In genomic region chr2:73823916-73824523, GRCh38 we compare ENCODE assay signal across 8 cellular contexts. TPM values are rescaled to one million over a fixed set of nuclear protein-coding genes. Genes with fewer than 3 reads are reported as not detected.
DNase-seq lines count a peak whose midpoint lies in the region; ATAC-seq and TF ChIP-seq lines count a peak whose summit lies in the region.

No MANE protein-coding gene starts in this region.

- peak; percentile 89 for TF ChIP-seq CTCF in epithelial cell of esophagus (IDR thresholded peaks at IDR 0.05; ENCODE audit: insufficient read depth, low read depth, low read length, missing control alignments)
- TF ChIP-seq CTCF in neural crest cell (conservative IDR thresholded peaks at IDR 0.05), result peak; percentile 96

- peaks cover 5% of the 10 kb centered on the region for H3K4me1 Mint-ChIP-seq in neural crest cell

- DNase-seq in stimulated activated naive CD4-positive, alpha-beta T cell (lab: John Stamatoyannopoulos, UW), result peak in 5 of 6 experiments; percentile 5 to 67 (median 29)
- no peak for DNase-seq in stimulated activated naive CD4-positive, alpha-beta T cell treated with Interleukin-2 at 50 U/mL for 16 hours (lab: John Stamatoyannopoulos, UW)
- DNase-seq in NCI-H128 (lab: John Stamatoyannopoulos, UW; ENCODE audit: unreplicated experiment) (peak; percentile 16), SK-MEL-5 (ENCODE audit: low read depth, low spot score) (peak; percentile 82), epithelial cell of esophagus (ENCODE audit: low read depth) (peak; percentile 86), neural crest cell (ENCODE audit: low read depth, low spot score) (no peak)

- H3K27ac Mint-ChIP-seq in neural crest cell (ENCODE audit: unreplicated experiment), result no peak overlapping the region

- peaks cover 80% of the 10 kb centered on the region for H3K27me3 Mint-ChIP-seq in neural crest cell (ENCODE audit: low read depth)

- in situ Hi-C loops in SK-MEL-5 (cut with HindIII; ENCODE audit: low pct_unique_long_range_greater_than_20kb, low sequenced_read_pairs), result no loop called here

- no peak for ATAC-seq in HG03025 (IDR thresholded peaks at IDR 0.05; ENCODE audit: low FRiP score, unreplicated experiment)
- no peak for ATAC-seq in GM21717 (IDR thresholded peaks at IDR 0.05; ENCODE audit: unreplicated experiment)

- no peaks in the 10 kb centered on the region for H3K36me3 Mint-ChIP-seq in neural crest cell (ENCODE audit: low read depth)

- no peaks in the 10 kb centered on the region for H3K9me3 Mint-ChIP-seq in neural crest cell

- H3K4me3 Mint-ChIP-seq in neural crest cell, result no peak overlapping the region

- no peak overlapping the region for H3K4me3 ChIP-seq in epithelial cell of esophagus (ENCODE audit: low read length)

RNA-seq across cellular contexts. Expression of gene STAMBP, which starts 4.7 kb away (rescaled TPM):
- 86.6 and 91.4 TPM in 2 replicates for total RNA-seq in SK-MEL-5 (2014; rRNA removed; shearing (Covaris generic))
- polyA plus RNA-seq in SK-MEL-5 (2015; cell fraction: cytosol; rRNA removed), result 56.6 and 61.1 TPM in 2 replicates
- 91.3 and 122 TPM in 2 replicates for polyA plus RNA-seq in SK-MEL-5 (2015; cell fraction: nucleus; rRNA removed)
- 37.4 and 44.7 TPM in 2 replicates for total RNA-seq in neural crest cell

RNA-seq across cellular contexts. Expression of gene C2orf78, which starts 40.0 kb away (rescaled TPM):
- total RNA-seq in SK-MEL-5 (2014; rRNA removed; shearing (Covaris generic)), result not detected in 2 replicates
- not detected in 2 replicates for polyA plus RNA-seq in SK-MEL-5 (2015; cell fraction: cytosol; rRNA removed)
- polyA plus RNA-seq in SK-MEL-5 (2015; cell fraction: nucleus; rRNA removed), result not detected in 2 replicates
- not detected in 2 replicates for total RNA-seq in neural crest cell

RNA-seq across cellular contexts. Expression of gene DUSP11, which starts 44.1 kb away (rescaled TPM):
- total RNA-seq in SK-MEL-5 (2014; rRNA removed; shearing (Covaris generic)), result 42.5 and 45.3 TPM in 2 replicates
- 25.9 and 31.5 TPM in 2 replicates for polyA plus RNA-seq in SK-MEL-5 (2015; cell fraction: cytosol; rRNA removed)
- 16.3 and 16.9 TPM in 2 replicates for polyA plus RNA-seq in SK-MEL-5 (2015; cell fraction: nucleus; rRNA removed)
- 17.7 and 18.2 TPM in 2 replicates for total RNA-seq in neural crest cell

Comparison
In these comparisons a context has a peak if more than half of its experiments do, and no peak if none do; other contexts are left out.
1. DNase-seq: peak in stimulated activated naive CD4-positive, alpha-beta T cell (5 of 6), NCI-H128 (single experiment), SK-MEL-5 (single experiment) and epithelial cell of esophagus (single experiment); none in stimulated activated naive CD4-positive, alpha-beta T cell treated with Interleukin-2 at 50 U/mL for 16 hours (single experiment) and neural crest cell (single experiment).